24 cellular contexts compared by ENCODE assay signal in the genomic region with DNA sequence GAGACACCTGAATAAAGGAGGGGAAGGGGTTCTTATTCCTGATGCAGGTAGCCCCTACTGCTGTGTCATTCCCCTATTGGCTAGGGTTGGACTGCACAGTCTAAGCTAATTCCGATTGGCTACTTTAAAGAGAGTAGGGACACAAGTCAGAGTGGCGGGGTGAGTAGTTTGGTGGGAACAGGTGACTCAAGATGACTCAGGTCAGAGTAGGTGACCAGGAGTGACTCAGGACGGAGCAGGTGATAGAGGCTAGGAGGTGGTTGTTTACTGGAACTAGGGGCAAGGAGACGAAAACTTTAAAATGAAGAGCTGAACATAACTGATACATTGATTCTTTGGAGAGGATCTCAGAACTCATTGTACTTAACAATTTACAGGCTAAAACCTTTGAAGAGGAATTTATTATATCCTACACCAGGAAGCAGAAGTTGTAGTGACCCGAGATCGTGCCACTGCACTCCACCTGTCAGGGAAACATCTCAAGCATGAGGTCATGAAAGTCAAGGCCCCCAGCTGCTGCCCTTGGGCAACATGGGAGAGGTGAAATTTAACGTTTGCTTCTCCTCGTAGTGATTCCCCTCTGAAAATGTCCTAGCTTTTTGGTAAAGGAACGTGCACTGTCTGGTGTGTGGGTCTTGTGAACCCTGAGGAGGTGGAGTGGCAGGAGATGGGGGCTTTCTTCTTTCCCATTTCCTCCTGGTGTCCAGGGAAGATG. TPM values are rescaled to one million over a fixed set of nuclear protein-coding genes. Genes with fewer than 3 reads are reported as not detected.
"Had no signal": no experiment of that assay in that cellular context is flagged by ENCODE, and none has a peak within 500 bp of the region (broad histone marks: within the 10 kb centered on the region; RNA-seq: fewer than 3 reads in every experiment).

No MANE protein-coding gene starts in this region.

- H3K9me3 ChIP-seq: neutrophil, psoas muscle, right lobe of liver, suprapubic skin, thyroid gland, uterus had no signal

- H3K27ac Mint-ChIP-seq: naive thymus-derived CD8-positive, alpha-beta T cell had no signal

- H3K27me3 ChIP-seq: right lobe of liver, suprapubic skin, uterus had no signal

- H3K4me1 ChIP-seq: uterus had no signal

- H3K36me3 ChIP-seq: neutrophil, right lobe of liver, suprapubic skin, thyroid gland, upper lobe of left lung, uterus had no signal

- H3K4me3 ChIP-seq: dorsolateral prefrontal cortex, psoas muscle, right lobe of liver, suprapubic skin, thyroid gland, upper lobe of left lung, uterus had no signal

- H3K4me3 Mint-ChIP-seq: naive thymus-derived CD8-positive, alpha-beta T cell had no signal

- H3K27ac ChIP-seq: dorsolateral prefrontal cortex, psoas muscle, right lobe of liver, suprapubic skin, thyroid gland, upper lobe of left lung, uterus had no signal

- DNase-seq: cortex of kidney; dorsolateral prefrontal cortex; effector memory CD4-positive, alpha-beta T cell; erythroblast; foreskin melanocyte; head of caudate nucleus; hippocampal formation; kidney glomerular epithelial cell; mammary epithelial cell; naive thymus-derived CD8-positive, alpha-beta T cell; psoas muscle; retina; right lobe of liver; stimulated activated CD4-positive, alpha-beta T cell treated with anti-CD3 and anti-CD28 coated beads, Interleukin-4, amount 100 ng/mL, for 4 hours; stimulated activated naive CD4-positive, alpha-beta T cell; thyroid gland; upper lobe of left lung; uterus had no signal

RNA-seq across cellular contexts. Expression of a gene that starts 4.5 kb away (rescaled TPM):
- polyA plus RNA-seq: neural cell had no signal

RNA-seq across cellular contexts. Expression of a gene that starts 54.2 kb away (rescaled TPM):
- total RNA-seq: left lobe of liver; mammary epithelial cell; mesenteric fat pad; mononuclear cell; naive thymus-derived CD8-positive, alpha-beta T cell; right lobe of liver; thyroid gland; upper lobe of left lung; uterus had no signal
- polyA plus RNA-seq: mammary epithelial cell; naive thymus-derived CD8-positive, alpha-beta T cell; neural cell had no signal
